17 cellular contexts compared by ENCODE assay signal in genomic region chr9:136343884-136344269, GRCh38. TPM values are rescaled to one million over a fixed set of nuclear protein-coding genes. Genes with fewer than 3 reads are reported as not detected.
"Had no signal": no experiment of that assay in that cellular context is flagged by ENCODE, and none has a peak within 500 bp of the region (broad histone marks: within the 10 kb centered on the region; RNA-seq: fewer than 3 reads in every experiment).

No MANE protein-coding gene starts in this region.

- DNase-seq: activated CD4-positive, alpha-beta T cell treated with anti-CD3 and anti-CD28 coated beads for 48 hours; activated CD8-positive, alpha-beta T cell treated with anti-CD3 and anti-CD28 coated beads for 36 hours; activated gamma-delta T cell; activated T-cell treated with anti-CD3 and anti-CD28 coated beads, Interleukin-2, amount 50 U/mL, for 48 hours; left lung; midbrain; ovary; stimulated activated CD4-positive, alpha-beta T cell treated with anti-CD3 and anti-CD28 coated beads, Interleukin-15, amount 100 ng/mL, for 24 hours; stimulated activated CD4-positive, alpha-beta T cell treated with anti-CD3 and anti-CD28 coated beads, Interleukin-4, amount 100 ng/mL, for 1 hour; stimulated activated naive CD4-positive, alpha-beta T cell; T-helper 2 cell had no signal

- ATAC-seq: activated CD8-positive, alpha-beta T cell treated with anti-CD3 and anti-CD28 coated beads for 36 hours; activated naive CD4-positive, alpha-beta T cell treated with anti-CD3 and anti-CD28 coated beads, Interleukin-2, amount 50 U/mL, for 72 hours had no signal

- H3K27ac ChIP-seq: neural progenitor cell had no signal

- H3K27me3 ChIP-seq: hepatocyte, left lung, neural progenitor cell, ovary had no signal

- H3K36me3 ChIP-seq: neural progenitor cell, ovary had no signal

- H3K4me3 ChIP-seq: hepatocyte, left lung, neural progenitor cell, ovary had no signal

- H3K9me3 ChIP-seq: left lung, ovary had no signal

- H3K9ac ChIP-seq: neural progenitor cell had no signal

RNA-seq across cellular contexts. Expression of gene CCDC187, which starts 40.0 kb away (rescaled TPM):
- total RNA-seq: myocyte, renal cortical epithelial cell had no signal
- polyA plus RNA-seq: esophagus had no signal
